8 cellular contexts compared by ENCODE assay signal in the genomic region with DNA sequence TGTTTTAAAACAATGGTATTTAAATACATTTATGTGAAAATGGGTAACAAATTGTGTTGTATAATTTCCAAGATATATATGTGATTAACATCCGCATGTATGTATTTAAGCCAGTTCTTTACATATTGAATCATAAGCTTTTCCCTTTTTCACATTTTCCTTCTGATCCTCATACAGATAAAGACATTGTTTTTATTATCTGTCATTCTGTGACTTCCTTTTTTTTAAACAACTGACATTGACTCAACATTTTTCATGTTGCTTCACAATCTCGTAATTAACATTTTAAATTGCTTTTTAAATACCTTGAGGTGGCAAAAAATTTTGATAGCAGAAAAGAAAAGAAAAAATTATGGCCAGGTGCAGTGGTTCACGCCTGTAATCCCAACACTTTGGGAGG. TPM values are rescaled to one million over a fixed set of nuclear protein-coding genes. Genes with fewer than 3 reads are reported as not detected.
DNase-seq lines count a peak whose midpoint lies in the region; ATAC-seq and TF ChIP-seq lines count a peak whose summit lies in the region.

No MANE protein-coding gene starts in this region.

- H3K27me3 ChIP-seq in iPS-18a (ENCODE audit: control insufficient read depth, insufficient read depth, low read length) (peaks cover 9% of the 10 kb centered on the region), tibial artery (no peaks in the 10 kb centered on the region)

- DNase-seq in activated T-cell treated with anti-CD3 and anti-CD28 coated beads, Interleukin-2, amount 50 U/mL, for 4 hours = no peak
- no peak for DNase-seq in activated T-cell treated with anti-CD3 and anti-CD28 coated beads, Interleukin-2, amount 50 U/mL, for 1 hour
- no peak for DNase-seq in WTC11 (ENCODE audit: low spot score)
- DNase-seq in tibial artery = no peak
- no peak for DNase-seq in activated gamma-delta T cell treated with Interleukin-2 at 50 U/mL for 16 hours
- no peak for DNase-seq in NCI-H1417 (lab: John Stamatoyannopoulos, UW)
- no peak for DNase-seq in NCI-H526 (lab: John Stamatoyannopoulos, UW)

- H3K4me1 ChIP-seq in iPS-18a (ENCODE audit: control insufficient read depth, low read depth, low read length) = peaks cover 2% of the 10 kb centered on the region
- peaks cover 0 to 38% (median 15%) of the 10 kb centered on the region in 4 donors for H3K4me1 ChIP-seq in tibial artery

- CTCF ChIA-PET in WTC11 (lab: Charles Lee) = interaction anchor here (0.8 kb wide), 1 partner anchor 45 kb away, joined by 3 read pairs; no protein-coding TSS in a partner anchor

- no peaks in the 10 kb centered on the region for H3K27me3 Mint-ChIP-seq in activated T-cell treated with anti-CD3 and anti-CD28 coated beads, Interleukin-2, amount 50 U/mL, for 4 hours (ENCODE audit: low read depth)
- peaks cover 14% of the 10 kb centered on the region for H3K27me3 Mint-ChIP-seq in WTC11 (ENCODE audit: low read depth)

- no peak for ATAC-seq in activated T-cell treated with anti-CD3 and anti-CD28 coated beads, Interleukin-2, amount 50 U/mL, for 4 hours
- no peak for ATAC-seq in WTC11

- H3K36me3 ChIP-seq in iPS-18a (ENCODE audit: control insufficient read depth, low read depth, low read length) (no peaks in the 10 kb centered on the region), tibial artery (peaks cover 0 to 4% (median 0%) of the 10 kb centered on the region in 3 donors)

- TF ChIP-seq CTCF in WTC11 (IDR thresholded peaks at IDR 0.05) (no peak), tibial artery (IDR thresholded peaks at IDR 0.05) (no peak)

- H3K4me3 ChIP-seq in iPS-18a (ENCODE audit: low read length) (peak overlapping the region; percentile 96), tibial artery (peak overlapping the region; percentile 68 to 79)

- no peak overlapping the region for H3K27ac Mint-ChIP-seq in WTC11

- no peak overlapping the region for H3K9ac ChIP-seq in iPS-18a (ENCODE audit: low read length)

- POLR2A ChIA-PET in WTC11 (lab: Charles Lee) = no interaction called here

- H3K4me1 Mint-ChIP-seq in activated T-cell treated with anti-CD3 and anti-CD28 coated beads, Interleukin-2, amount 50 U/mL, for 4 hours (ENCODE audit: low read depth) = peaks cover 40% of the 10 kb centered on the region
- H3K4me1 Mint-ChIP-seq in WTC11 = peaks cover 5% of the 10 kb centered on the region

- H3K27ac ChIP-seq in iPS-18a (ENCODE audit: low read length) = no peak overlapping the region
- H3K27ac ChIP-seq in tibial artery = peak overlapping the region; percentile 89 to 96

- peaks cover 16% of the 10 kb centered on the region for H3K36me3 Mint-ChIP-seq in activated T-cell treated with anti-CD3 and anti-CD28 coated beads, Interleukin-2, amount 50 U/mL, for 4 hours (ENCODE audit: insufficient read depth)
- H3K36me3 Mint-ChIP-seq in WTC11 = peaks cover 4% of the 10 kb centered on the region; the same call in 1 of the 2 replicates

- peak overlapping the region; percentile 38 for H3K4me3 Mint-ChIP-seq in activated T-cell treated with anti-CD3 and anti-CD28 coated beads, Interleukin-2, amount 50 U/mL, for 4 hours
- peak overlapping the region; percentile 39 for H3K4me3 Mint-ChIP-seq in WTC11

- intact Hi-C loops in tibial artery (cut with DNase I; ENCODE audit: low total_unique reads) = loop anchor here (2.0 kb wide), 1 partner anchor 55 kb away; a partner anchor contains a TSS

- no peaks in the 10 kb centered on the region for H3K9me3 Mint-ChIP-seq in activated T-cell treated with anti-CD3 and anti-CD28 coated beads, Interleukin-2, amount 50 U/mL, for 4 hours
- H3K9me3 Mint-ChIP-seq in WTC11 = no peaks in the 10 kb centered on the region

- H3K9me3 ChIP-seq in iPS-18a (ENCODE audit: control insufficient read depth, low read depth, low read length) (no peaks in the 10 kb centered on the region), tibial artery (no peaks in the 10 kb centered on the region)

TF ChIP-seq in WTC11, 78 proteins besides CTCF, POLR2A, EP300 and RAD21 (continues in another document):
- TF ChIP-seq, protein P1, sequence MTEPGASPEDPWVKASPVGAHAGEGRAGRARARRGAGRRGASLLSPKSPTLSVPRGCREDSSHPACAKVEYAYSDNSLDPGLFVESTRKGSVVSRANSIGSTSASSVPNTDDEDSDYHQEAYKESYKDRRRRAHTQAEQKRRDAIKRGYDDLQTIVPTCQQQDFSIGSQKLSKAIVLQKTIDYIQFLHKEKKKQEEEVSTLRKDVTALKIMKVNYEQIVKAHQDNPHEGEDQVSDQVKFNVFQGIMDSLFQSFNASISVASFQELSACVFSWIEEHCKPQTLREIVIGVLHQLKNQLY (CRISPR knock-in tag; IDR thresholded peaks at IDR 0.05) = no peak
- TF ChIP-seq ZNF671 (CRISPR knock-in tag; IDR thresholded peaks at IDR 0.05) (no peak), ESRRA (CRISPR knock-in tag; IDR thresholded peaks at IDR 0.05; ENCODE audit: borderline replicate concordance) (no peak), NFYB (CRISPR knock-in tag; conservative IDR thresholded peaks at IDR 0.05; ENCODE audit: low read depth) (no peak), MXD4 (CRISPR knock-in tag; IDR thresholded peaks at IDR 0.05; ENCODE audit: borderline replicate concordance) (no peak), ZNF263 (CRISPR knock-in tag; IDR thresholded peaks at IDR 0.05; ENCODE audit: low read depth) (no peak), TEAD4 (CRISPR knock-in tag; IDR thresholded peaks at IDR 0.05) (no peak), SMAD3 (CRISPR knock-in tag; IDR thresholded peaks at IDR 0.05; ENCODE audit: borderline replicate concordance) (no peak), ETV6 (CRISPR knock-in tag; IDR thresholded peaks at IDR 0.05) (no peak), SOX15 (CRISPR knock-in tag; IDR thresholded peaks at IDR 0.05) (no peak), NFE2L1 (CRISPR knock-in tag; IDR thresholded peaks at IDR 0.05) (no peak), OVOL2 (CRISPR knock-in tag; IDR thresholded peaks at IDR 0.05; ENCODE audit: borderline replicate concordance) (no peak)
- TF ChIP-seq, protein P2, sequence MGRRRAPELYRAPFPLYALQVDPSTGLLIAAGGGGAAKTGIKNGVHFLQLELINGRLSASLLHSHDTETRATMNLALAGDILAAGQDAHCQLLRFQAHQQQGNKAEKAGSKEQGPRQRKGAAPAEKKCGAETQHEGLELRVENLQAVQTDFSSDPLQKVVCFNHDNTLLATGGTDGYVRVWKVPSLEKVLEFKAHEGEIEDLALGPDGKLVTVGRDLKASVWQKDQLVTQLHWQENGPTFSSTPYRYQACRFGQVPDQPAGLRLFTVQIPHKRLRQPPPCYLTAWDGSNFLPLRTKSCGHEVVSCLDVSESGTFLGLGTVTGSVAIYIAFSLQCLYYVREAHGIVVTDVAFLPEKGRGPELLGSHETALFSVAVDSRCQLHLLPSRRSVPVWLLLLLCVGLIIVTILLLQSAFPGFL (CRISPR knock-in tag; IDR thresholded peaks at IDR 0.05; ENCODE audit: borderline replicate concordance) = no peak
- TF ChIP-seq, protein P3, sequence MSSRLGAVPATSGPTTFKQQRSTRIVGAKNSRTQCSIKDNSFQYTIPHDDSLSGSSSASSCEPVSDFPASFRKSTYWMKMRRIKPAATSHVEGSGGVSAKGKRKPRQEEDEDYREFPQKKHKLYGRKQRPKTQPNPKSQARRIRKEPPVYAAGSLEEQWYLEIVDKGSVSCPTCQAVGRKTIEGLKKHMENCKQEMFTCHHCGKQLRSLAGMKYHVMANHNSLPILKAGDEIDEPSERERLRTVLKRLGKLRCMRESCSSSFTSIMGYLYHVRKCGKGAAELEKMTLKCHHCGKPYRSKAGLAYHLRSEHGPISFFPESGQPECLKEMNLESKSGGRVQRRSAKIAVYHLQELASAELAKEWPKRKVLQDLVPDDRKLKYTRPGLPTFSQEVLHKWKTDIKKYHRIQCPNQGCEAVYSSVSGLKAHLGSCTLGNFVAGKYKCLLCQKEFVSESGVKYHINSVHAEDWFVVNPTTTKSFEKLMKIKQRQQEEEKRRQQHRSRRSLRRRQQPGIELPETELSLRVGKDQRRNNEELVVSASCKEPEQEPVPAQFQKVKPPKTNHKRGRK (CRISPR knock-in tag; IDR thresholded peaks at IDR 0.05; ENCODE audit: borderline replicate concordance) = no peak
- TF ChIP-seq, protein P4, sequence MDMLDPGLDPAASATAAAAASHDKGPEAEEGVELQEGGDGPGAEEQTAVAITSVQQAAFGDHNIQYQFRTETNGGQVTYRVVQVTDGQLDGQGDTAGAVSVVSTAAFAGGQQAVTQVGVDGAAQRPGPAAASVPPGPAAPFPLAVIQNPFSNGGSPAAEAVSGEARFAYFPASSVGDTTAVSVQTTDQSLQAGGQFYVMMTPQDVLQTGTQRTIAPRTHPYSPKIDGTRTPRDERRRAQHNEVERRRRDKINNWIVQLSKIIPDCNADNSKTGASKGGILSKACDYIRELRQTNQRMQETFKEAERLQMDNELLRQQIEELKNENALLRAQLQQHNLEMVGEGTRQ (CRISPR knock-in tag; IDR thresholded peaks at IDR 0.05) = no peak
- TF ChIP-seq, protein P5, sequence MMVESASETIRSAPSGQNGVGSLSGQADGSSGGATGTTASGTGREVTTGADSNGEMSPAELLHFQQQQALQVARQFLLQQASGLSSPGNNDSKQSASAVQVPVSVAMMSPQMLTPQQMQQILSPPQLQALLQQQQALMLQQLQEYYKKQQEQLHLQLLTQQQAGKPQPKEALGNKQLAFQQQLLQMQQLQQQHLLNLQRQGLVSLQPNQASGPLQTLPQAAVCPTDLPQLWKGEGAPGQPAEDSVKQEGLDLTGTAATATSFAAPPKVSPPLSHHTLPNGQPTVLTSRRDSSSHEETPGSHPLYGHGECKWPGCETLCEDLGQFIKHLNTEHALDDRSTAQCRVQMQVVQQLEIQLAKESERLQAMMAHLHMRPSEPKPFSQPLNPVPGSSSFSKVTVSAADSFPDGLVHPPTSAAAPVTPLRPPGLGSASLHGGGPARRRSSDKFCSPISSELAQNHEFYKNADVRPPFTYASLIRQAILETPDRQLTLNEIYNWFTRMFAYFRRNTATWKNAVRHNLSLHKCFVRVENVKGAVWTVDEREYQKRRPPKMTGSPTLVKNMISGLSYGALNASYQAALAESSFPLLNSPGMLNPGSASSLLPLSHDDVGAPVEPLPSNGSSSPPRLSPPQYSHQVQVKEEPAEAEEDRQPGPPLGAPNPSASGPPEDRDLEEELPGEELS (CRISPR knock-in tag; IDR thresholded peaks at IDR 0.05) = no peak

RNA-seq across cellular contexts. Expression of a gene that starts 1.4 kb away (rescaled TPM):
- total RNA-seq in activated T-cell treated with anti-CD3 and anti-CD28 coated beads, Interleukin-2, amount 50 U/mL, for 4 hours = 10 to 100 TPM; 26.4 to 30.0 (median 27.8) TPM
- 26.1 to 30.2 TPM (median 26.5 TPM) in 3 replicates for total RNA-seq in WTC11 (2021)

RNA-seq across cellular contexts. Expression of a gene that starts 35.2 kb away (rescaled TPM):
- total RNA-seq in activated T-cell treated with anti-CD3 and anti-CD28 coated beads, Interleukin-2, amount 50 U/mL, for 4 hours = not detected
- 0.28 to 0.71 TPM (median 0.50 TPM) in 3 replicates for total RNA-seq in WTC11 (2021)

RNA-seq across cellular contexts. Expression of a gene that starts 55.8 kb away (rescaled TPM):
- total RNA-seq in activated T-cell treated with anti-CD3 and anti-CD28 coated beads, Interleukin-2, amount 50 U/mL, for 4 hours = 10 to 100 TPM; 68.9 to 76.7 (median 76.6) TPM
- total RNA-seq in WTC11 (2021) = 42.8 to 50.5 TPM (median 43.0 TPM) in 3 replicates
